ENCODE assay signal across 16 cellular contexts in genomic region chr17:29956225-29956624, GRCh38. TPM values are rescaled to one million over a fixed set of nuclear protein-coding genes. Genes with fewer than 3 reads are reported as not detected.
"Had no signal": no experiment of that assay in that cellular context is flagged by ENCODE, and none has a peak within 500 bp of the region (broad histone marks: within the 10 kb centered on the region; RNA-seq: fewer than 3 reads in every experiment).

No MANE protein-coding gene starts in this region.

- H3K27ac ChIP-seq: heart right ventricle, ovary, suprapubic skin had no signal

- ATAC-seq: activated T-helper 17 cell treated with anti-CD3 and anti-CD28 coated beads, Interleukin-2, amount 50 U/mL, for 72 hours; heart right ventricle; left lobe of liver; stimulated activated naive CD8-positive, alpha-beta T cell treated with anti-CD3 and anti-CD28 coated beads, Interleukin-15, Interleukin-2, amounts not matched to agents 100 U/mL and 50 U/mL, for 24 hours had no signal

- H3K4me1 ChIP-seq: heart right ventricle, suprapubic skin had no signal

- H3K27me3 ChIP-seq: heart right ventricle, ovary, suprapubic skin had no signal

- H3K36me3 ChIP-seq: heart right ventricle, ovary, suprapubic skin had no signal

- H3K9me3 ChIP-seq: ovary, suprapubic skin had no signal

- H3K4me3 ChIP-seq: heart right ventricle, ovary, suprapubic skin had no signal

- DNase-seq: activated B cell treated with CpG ODN at 0.5 μM for 24 hours; activated CD4-positive, alpha-beta T cell treated with anti-CD3 and anti-CD28 coated beads, Interleukin-2, amount 10 ng/mL, durations not matched to agents 7 days and 5 days; activated CD8-positive, alpha-beta memory T cell treated with anti-CD3 and anti-CD28 coated beads for 24 hours; activated naive CD4-positive, alpha-beta T cell treated with anti-CD3 and anti-CD28 coated beads, Interleukin-2, amount 10 ng/mL, durations not matched to agents 7 days and 5 days; heart right ventricle; islet precursor cell; mesenchymal stem cell; nephron progenitor cell; ovary; stimulated activated CD4-positive, alpha-beta T cell treated with anti-CD3 and anti-CD28 coated beads, Interleukin-4, amount 100 ng/mL, for 1 hour; stimulated activated CD8-positive, alpha-beta memory T cell treated with anti-CD3 and anti-CD28 coated beads, Interleukin-4, amount 100 ng/mL, for 48 hours; stimulated activated naive CD8-positive, alpha-beta T cell treated with anti-CD3 and anti-CD28 coated beads, Interleukin-15, Interleukin-2, amounts not matched to agents 100 U/mL and 50 U/mL, for 24 hours had no signal

RNA-seq across cellular contexts. Expression of gene EFCAB5, which starts 14.8 kb away (rescaled TPM):
- total RNA-seq: cardiac septum, left lobe of liver had no signal
